8 cellular contexts compared by ENCODE assay signal in the genomic region with DNA sequence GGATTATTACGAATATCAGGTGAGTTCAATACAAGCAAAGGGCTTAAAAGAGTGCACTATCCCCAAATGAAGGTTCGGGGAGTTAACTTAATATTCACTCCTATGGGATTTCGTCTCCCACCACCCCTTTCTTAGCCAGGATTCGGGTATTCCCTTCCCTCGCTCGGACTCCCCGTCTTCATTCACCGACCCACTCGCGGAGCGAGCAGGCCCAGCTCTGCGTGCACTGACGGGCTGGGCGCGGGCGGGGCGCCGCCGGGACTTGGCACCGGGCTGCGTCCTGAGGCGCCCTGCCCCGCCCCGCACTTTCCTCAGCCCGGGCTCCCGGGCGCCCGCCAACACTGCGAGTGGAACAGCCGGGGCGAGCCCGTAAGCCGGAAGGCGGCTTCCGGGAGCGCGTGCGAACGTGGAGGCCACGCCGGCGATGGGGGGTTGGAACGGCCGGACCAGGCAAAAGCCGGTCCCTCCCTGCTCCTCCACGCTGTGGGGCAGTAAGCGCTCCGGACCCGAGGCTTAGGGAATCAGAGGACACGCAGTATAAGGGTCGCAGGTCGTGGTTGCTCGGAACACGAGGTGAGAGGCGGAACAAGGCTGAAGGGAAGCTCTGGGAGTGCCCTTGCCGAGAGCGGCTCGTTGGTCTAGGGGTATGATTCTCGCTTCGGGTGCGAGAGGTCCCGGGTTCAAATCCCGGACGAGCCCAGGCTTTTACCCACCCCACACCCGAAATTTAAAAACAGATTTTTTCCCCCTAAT. TPM values are rescaled to one million over a fixed set of nuclear protein-coding genes. Genes with fewer than 3 reads are reported as not detected.
A peak's percentile ranks its signal among the peaks of the same experiment; 100 is the strongest.
DNase-seq lines count a peak whose midpoint lies in the region; ATAC-seq and TF ChIP-seq lines count a peak whose summit lies in the region.

No MANE protein-coding gene starts in this region.

- peak overlapping the region; percentile 96 for H3K27ac ChIP-seq in WERI-Rb-1
- H3K27ac ChIP-seq in breast epithelium, result peak overlapping the region; percentile 92 to 97

- H3K4me1 ChIP-seq in breast epithelium, result no peaks in the 10 kb centered on the region

- H3K9me3 ChIP-seq in WERI-Rb-1 (ENCODE audit: severe bottlenecking) (no peaks in the 10 kb centered on the region), breast epithelium (no peaks in the 10 kb centered on the region)

- TF ChIP-seq CTCF in WERI-Rb-1 (IDR thresholded peaks at IDR 0.05; ENCODE audit: low read depth, low read length) (no peak), breast epithelium (IDR thresholded peaks at IDR 0.05) (no peak)

- TF ChIP-seq POLR2A in breast epithelium (IDR thresholded peaks at IDR 0.05), result no peak

- no peaks in the 10 kb centered on the region for H3K27me3 ChIP-seq in WERI-Rb-1 (ENCODE audit: insufficient read depth, low read depth, severe bottlenecking)
- H3K27me3 ChIP-seq in breast epithelium, result no peaks in the 10 kb centered on the region

- in situ Hi-C loops in ACHN (cut with HindIII; ENCODE audit: low pct_ligation_motif_present, low pct_unique_long_range_greater_than_20kb, low sequenced_read_pairs), result no loop called here

- H3K4me3 ChIP-seq in WERI-Rb-1 (ENCODE audit: low read depth, low read length), result peak overlapping the region; percentile 89
- H3K4me3 ChIP-seq in breast epithelium, result peak overlapping the region; percentile 59 to 94 (median 77)

- ATAC-seq in GM18870 (IDR thresholded peaks at IDR 0.05; ENCODE audit: unreplicated experiment) (peak; percentile 48), HG03108 (IDR thresholded peaks at IDR 0.05; ENCODE audit: unreplicated experiment) (peak; percentile 44)

- DNase-seq in ACHN, result peak; percentile 89
- DNase-seq in NCI-H2171 treated with DMSO at 0.1 percent for 48 hours (lab: John Stamatoyannopoulos, UW), result peak; percentile 86
- peak; percentile 70 for DNase-seq in WERI-Rb-1
- peak; percentile 89 to 96 for DNase-seq in breast epithelium (ENCODE audit: low spot score in 2 of 2)
- DNase-seq in iris pigment epithelial cell (ENCODE audit: low read depth), result peak; percentile 77
- DNase-seq in stimulated activated CD4-positive, alpha-beta T cell treated with anti-CD3 and anti-CD28 coated beads, Interleukin-12 subunit alpha, Interleukin-12 subunit beta, amount 100 ng/mL, for 24 hours (ENCODE audit: low read depth in 2 of 2), result peak; percentile 93 to 95

- H3K36me3 ChIP-seq in WERI-Rb-1 (peaks cover 2% of the 10 kb centered on the region; the same call in 1 of the 2 replicates), breast epithelium (no peaks in the 10 kb centered on the region)

- intact Hi-C loops in breast epithelium (cut with DNase I; ENCODE audit: low total_unique reads), result no loop called here

RNA-seq across cellular contexts. Expression of a gene that starts 7.5 kb away (rescaled TPM):
- 10 to 100 TPM; 43.5 to 86.8 (median 86.2) TPM for total RNA-seq in breast epithelium

Comparison
In these comparisons a context has a peak if more than half of its experiments do, and no peak if none do; other contexts are left out.
1. Peak in every context shown above with its lines: DNase-seq, ATAC-seq, H3K4me3 ChIP-seq and H3K27ac ChIP-seq.